Comparison of ENCODE assay signal across 1 cellular context in genomic region chr1:110339040-110339426, GRCh38.
A peak's percentile ranks its signal among the peaks of the same experiment; 100 is the strongest.
TF ChIP-seq lines count a peak whose summit lies in the region.

TSS of gene RBM15 (plus strand) at chr1:110339377. CDS start at chr1:110339406, 29 bp downstream.

TF ChIP-seq in K562, 482 proteins besides CTCF, POLR2A, EP300 and RAD21 (continued from another document and continues in another):
- TF ChIP-seq CHD7 (IDR thresholded peaks at IDR 0.05; ENCODE audit: low read depth, low read length) = no peak
- TF ChIP-seq KHSRP (IDR thresholded peaks at IDR 0.05) = no peak
- peak; percentile 94 for TF ChIP-seq ASH1L (IDR thresholded peaks at IDR 0.05; ENCODE audit: borderline replicate concordance, low read depth, partially characterized antibody)
- peak; percentile 100 for TF ChIP-seq RAD51 (IDR thresholded peaks at IDR 0.05; ENCODE audit: borderline replicate concordance, low read depth)
- TF ChIP-seq, protein P1, sequence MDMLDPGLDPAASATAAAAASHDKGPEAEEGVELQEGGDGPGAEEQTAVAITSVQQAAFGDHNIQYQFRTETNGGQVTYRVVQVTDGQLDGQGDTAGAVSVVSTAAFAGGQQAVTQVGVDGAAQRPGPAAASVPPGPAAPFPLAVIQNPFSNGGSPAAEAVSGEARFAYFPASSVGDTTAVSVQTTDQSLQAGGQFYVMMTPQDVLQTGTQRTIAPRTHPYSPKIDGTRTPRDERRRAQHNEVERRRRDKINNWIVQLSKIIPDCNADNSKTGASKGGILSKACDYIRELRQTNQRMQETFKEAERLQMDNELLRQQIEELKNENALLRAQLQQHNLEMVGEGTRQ (CRISPR knock-in tag; IDR thresholded peaks at IDR 0.05) = peak; percentile 97
- 0 out of 2 replicates have a peak, but pooled peaks have one; percentile 46 for TF ChIP-seq TCFL5 (CRISPR knock-in tag; conservative IDR thresholded peaks at IDR 0.05)
- peak; percentile 99 for TF ChIP-seq MYBL2 (IDR thresholded peaks at IDR 0.05; ENCODE audit: low read depth)
- no peak; the same call in 1 of the 2 replicates for TF ChIP-seq MYBL2 (CRISPR knock-in tag; IDR thresholded peaks at IDR 0.05; ENCODE audit: borderline replicate concordance)
- TF ChIP-seq, protein P2, sequence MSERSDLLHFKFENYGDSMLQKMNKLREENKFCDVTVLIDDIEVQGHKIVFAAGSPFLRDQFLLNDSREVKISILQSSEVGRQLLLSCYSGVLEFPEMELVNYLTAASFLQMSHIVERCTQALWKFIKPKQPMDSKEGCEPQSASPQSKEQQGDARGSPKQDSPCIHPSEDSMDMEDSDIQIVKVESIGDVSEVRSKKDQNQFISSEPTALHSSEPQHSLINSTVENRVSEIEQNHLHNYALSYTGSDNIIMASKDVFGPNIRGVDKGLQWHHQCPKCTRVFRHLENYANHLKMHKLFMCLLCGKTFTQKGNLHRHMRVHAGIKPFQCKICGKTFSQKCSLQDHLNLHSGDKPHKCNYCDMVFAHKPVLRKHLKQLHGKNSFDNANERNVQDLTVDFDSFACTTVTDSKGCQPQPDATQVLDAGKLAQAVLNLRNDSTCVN (CRISPR knock-in tag; IDR thresholded peaks at IDR 0.05) = no peak
- TF ChIP-seq FOS (IDR thresholded peaks at IDR 0.05; ENCODE audit: extremely low read depth, insufficient read length) = peak; percentile 97
- peak; percentile 34 for TF ChIP-seq CREM (IDR thresholded peaks at IDR 0.05; ENCODE audit: low read depth)
- no peak for TF ChIP-seq NR3C1 (CRISPR knock-in tag; IDR thresholded peaks at IDR 0.05)
- TF ChIP-seq THRB (CRISPR knock-in tag; conservative IDR thresholded peaks at IDR 0.05) = no peak
- no peak for TF ChIP-seq RBFOX2 (IDR thresholded peaks at IDR 0.05; ENCODE audit: low read depth, low read length)
- TF ChIP-seq ZKSCAN1 (IDR thresholded peaks at IDR 0.05; ENCODE audit: low read depth, low read length) = no peak
- peak; percentile 78; the same call in 1 of the 2 replicates for TF ChIP-seq MITF (IDR thresholded peaks at IDR 0.05)
- TF ChIP-seq KLF16 (IDR thresholded peaks at IDR 0.05) = no peak
- no peak for TF ChIP-seq FOSL1 (tag; conservative IDR thresholded peaks at IDR 0.05)
- TF ChIP-seq EGR1 (conservative IDR thresholded peaks at IDR 0.05) = peak; percentile 75; the same call in 1 of the 2 replicates
- TF ChIP-seq WHSC1 (IDR thresholded peaks at IDR 0.05; ENCODE audit: low read length) = no peak
- no peak for TF ChIP-seq ZNF780A (CRISPR knock-in tag; IDR thresholded peaks at IDR 0.05)
- TF ChIP-seq SIRT6 (IDR thresholded peaks at IDR 0.05; ENCODE audit: low read depth, low read length) = no peak
- TF ChIP-seq NONO (IDR thresholded peaks at IDR 0.05; ENCODE audit: low read depth in 2 of 2, low read length in 1 of 2) = no peak
- TF ChIP-seq CBFA2T2 (conservative IDR thresholded peaks at IDR 0.05) = peak; percentile 99
- TF ChIP-seq ELF2 (CRISPR knock-in tag; IDR thresholded peaks at IDR 0.05) = no peak
- no peak for TF ChIP-seq TFAP4 (CRISPR knock-in tag; IDR thresholded peaks at IDR 0.05; ENCODE audit: borderline replicate concordance)
- TF ChIP-seq ZNF12 (CRISPR knock-in tag; IDR thresholded peaks at IDR 0.05) = no peak
- TF ChIP-seq NFRKB (IDR thresholded peaks at IDR 0.05; ENCODE audit: low read depth) = no peak
- TF ChIP-seq, protein P3, sequence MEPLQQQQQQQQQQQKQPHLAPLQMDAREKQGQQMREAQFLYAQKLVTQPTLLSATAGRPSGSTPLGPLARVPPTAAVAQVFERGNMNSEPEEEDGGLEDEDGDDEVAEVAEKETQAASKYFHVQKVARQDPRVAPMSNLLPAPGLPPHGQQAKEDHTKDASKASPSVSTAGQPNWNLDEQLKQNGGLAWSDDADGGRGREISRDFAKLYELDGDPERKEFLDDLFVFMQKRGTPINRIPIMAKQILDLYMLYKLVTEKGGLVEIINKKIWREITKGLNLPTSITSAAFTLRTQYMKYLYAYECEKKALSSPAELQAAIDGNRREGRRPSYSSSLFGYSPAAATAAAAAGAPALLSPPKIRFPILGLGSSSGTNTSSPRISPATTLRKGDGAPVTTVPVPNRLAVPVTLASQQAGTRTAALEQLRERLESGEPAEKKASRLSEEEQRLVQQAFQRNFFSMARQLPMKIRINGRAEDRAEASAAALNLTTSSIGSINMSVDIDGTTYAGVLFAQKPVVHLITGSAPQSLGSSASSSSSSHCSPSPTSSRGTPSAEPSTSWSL (CRISPR knock-in tag; IDR thresholded peaks at IDR 0.05; ENCODE audit: borderline replicate concordance) = no peak
- TF ChIP-seq ZKSCAN8 (CRISPR knock-in tag; IDR thresholded peaks at IDR 0.05) = no peak
- TF ChIP-seq ZSCAN32 (CRISPR knock-in tag; IDR thresholded peaks at IDR 0.05) = no peak
- no peak for TF ChIP-seq RCOR1 (IDR thresholded peaks at IDR 0.05; ENCODE audit: borderline replicate concordance in 1 of 2, low read depth in 2 of 2, low read length in 2 of 2)
- TF ChIP-seq RFX5 (IDR thresholded peaks at IDR 0.05; ENCODE audit: low read depth, low read length) = peak; percentile 78
- no peak for TF ChIP-seq ELF1 (tag; IDR thresholded peaks at IDR 0.05)
- TF ChIP-seq ZNF583 (CRISPR knock-in tag; IDR thresholded peaks at IDR 0.05) = 0 out of 2 replicates have a peak, but pooled peaks have one; percentile 19
- no peak for TF ChIP-seq KAT8 (IDR thresholded peaks at IDR 0.05; ENCODE audit: low read depth)
- peak; percentile 99 for TF ChIP-seq PKNOX1 (IDR thresholded peaks at IDR 0.05)
- TF ChIP-seq SMAD4 (CRISPR knock-in tag; conservative IDR thresholded peaks at IDR 0.05) = peak; percentile 43; the same call in 1 of the 2 replicates
- TF ChIP-seq NCOR1 (IDR thresholded peaks at IDR 0.05) = no peak
- 0 out of 2 replicates have a peak, but pooled peaks have one; percentile 38 for TF ChIP-seq CREB1 (IDR thresholded peaks at IDR 0.05)
- no peak for TF ChIP-seq CREB1 (CRISPR knock-in tag; IDR thresholded peaks at IDR 0.05)
- TF ChIP-seq TOE1 (IDR thresholded peaks at IDR 0.05; ENCODE audit: borderline replicate concordance) = peak; percentile 100
- no peak for TF ChIP-seq TOE1 (CRISPR knock-in tag; IDR thresholded peaks at IDR 0.05; ENCODE audit: borderline replicate concordance, low read depth)
- TF ChIP-seq, protein P4, sequence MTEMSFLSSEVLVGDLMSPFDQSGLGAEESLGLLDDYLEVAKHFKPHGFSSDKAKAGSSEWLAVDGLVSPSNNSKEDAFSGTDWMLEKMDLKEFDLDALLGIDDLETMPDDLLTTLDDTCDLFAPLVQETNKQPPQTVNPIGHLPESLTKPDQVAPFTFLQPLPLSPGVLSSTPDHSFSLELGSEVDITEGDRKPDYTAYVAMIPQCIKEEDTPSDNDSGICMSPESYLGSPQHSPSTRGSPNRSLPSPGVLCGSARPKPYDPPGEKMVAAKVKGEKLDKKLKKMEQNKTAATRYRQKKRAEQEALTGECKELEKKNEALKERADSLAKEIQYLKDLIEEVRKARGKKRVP (CRISPR knock-in tag; IDR thresholded peaks at IDR 0.05) = peak; percentile 32; the same call in 1 of the 2 replicates
- peak; percentile 97 for TF ChIP-seq NFYB (IDR thresholded peaks at IDR 0.05; ENCODE audit: extremely low read depth, insufficient read length)
- TF ChIP-seq STAG1 (CRISPR knock-in tag; IDR thresholded peaks at IDR 0.05; ENCODE audit: borderline replicate concordance) = no peak
- TF ChIP-seq CAMTA2 (CRISPR knock-in tag; conservative IDR thresholded peaks at IDR 0.05) = no peak
